ENCODE assay signal across 26 cellular contexts in genomic region chr6:109512271-109512817, GRCh38.
"Had no signal": no experiment of that assay in that cellular context is flagged by ENCODE, and none has a peak within 500 bp of the region (broad histone marks: within the 10 kb centered on the region; RNA-seq: fewer than 3 reads in every experiment).

No MANE protein-coding gene starts in this region.

- H3K27me3 Mint-ChIP-seq: activated CD4-positive, alpha-beta T cell treated with anti-CD3 and anti-CD28 coated beads for 36 hours; activated naive CD8-positive, alpha-beta T cell; stimulated activated naive B cell treated with anti-CD40 and anti-IgM and Interleukin-4, amounts not matched to agents 10 μg/mL and 1 μg/mL and 100 μg/mL, for 72 hours had no signal

- H3K36me3 ChIP-seq: esophagus squamous epithelium, gastrocnemius medialis, left lung, lower lobe of right lung, stomach, thyroid gland, upper lobe of left lung, vagina had no signal

- H3K9me3 Mint-ChIP-seq: natural killer cell; stimulated activated naive B cell treated with anti-CD40 and anti-IgM and Interleukin-4, amounts not matched to agents 10 μg/mL and 1 μg/mL and 100 μg/mL, for 72 hours had no signal

- H3K36me3 Mint-ChIP-seq: natural killer cell had no signal

- H3K4me3 ChIP-seq: esophagus squamous epithelium, gastrocnemius medialis, left lung, lower lobe of right lung, smooth muscle cell, stomach, thyroid gland, upper lobe of left lung, vagina had no signal

- H3K27ac Mint-ChIP-seq: activated CD4-positive, alpha-beta T cell treated with anti-CD3 and anti-CD28 coated beads for 36 hours; activated naive CD8-positive, alpha-beta T cell; activated T-cell treated with anti-CD3 and anti-CD28 coated beads, Interleukin-2, amount 50 U/mL, for 72 hours; natural killer cell; stimulated activated naive B cell treated with anti-CD40 and anti-IgM and Interleukin-4, amounts not matched to agents 10 μg/mL and 1 μg/mL and 100 μg/mL, for 72 hours had no signal

- H3K9me3 ChIP-seq: esophagus squamous epithelium, gastrocnemius medialis, left lung, lower lobe of right lung, stomach, thyroid gland, upper lobe of left lung, vagina had no signal

- H3K4me1 ChIP-seq: lower lobe of right lung, stomach, vagina had no signal

- H3K27me3 ChIP-seq: esophagus squamous epithelium, gastrocnemius medialis, left lung, stomach, thyroid gland, upper lobe of left lung, vagina had no signal

- H3K4me3 Mint-ChIP-seq: activated CD4-positive, alpha-beta T cell treated with anti-CD3 and anti-CD28 coated beads for 36 hours; activated naive CD8-positive, alpha-beta T cell; activated T-cell treated with anti-CD3 and anti-CD28 coated beads, Interleukin-2, amount 50 U/mL, for 72 hours; natural killer cell; stimulated activated naive B cell treated with anti-CD40 and anti-IgM and Interleukin-4, amounts not matched to agents 10 μg/mL and 1 μg/mL and 100 μg/mL, for 72 hours had no signal

- DNase-seq: activated CD4-positive, alpha-beta T cell treated with anti-CD3 and anti-CD28 coated beads for 36 hours; activated CD4-positive, alpha-beta T cell treated with anti-CD3 and anti-CD28 coated beads, Interleukin-2, amount 50 U/mL, for 4 hours; activated CD4-positive, CD25-positive, alpha-beta regulatory T cell; activated naive CD4-positive, alpha-beta T cell treated with Interleukin-2 at 50 U/mL for 16 hours; activated T-cell treated with anti-CD3 and anti-CD28 coated beads for 4 hours; activated T-cell treated with anti-CD3 and anti-CD28 coated beads, Interleukin-2, amount 50 U/mL, for 72 hours; anterior cingulate cortex; dermis blood vessel endothelial cell; effector CD4-positive, alpha-beta T cell; esophagus squamous epithelium; gastrocnemius medialis; glutamatergic neuron; left lung; lower lobe of right lung; mesenchymal stem cell; natural killer cell; stimulated activated CD4-positive, alpha-beta T cell treated with anti-CD3 and anti-CD28 coated beads, Interleukin-1b, Interleukin-23, amount 100 ng/mL, for 48 hours; stimulated activated naive B cell treated with anti-CD40 and anti-IgM and Interleukin-4, amounts not matched to agents 10 μg/mL and 1 μg/mL and 100 μg/mL, for 72 hours; stomach; T-helper 2 cell; thyroid gland; upper lobe of left lung had no signal

- H3K27ac ChIP-seq: epithelial cell of prostate, esophagus squamous epithelium, gastrocnemius medialis, left lung, lower lobe of right lung, stomach, thyroid gland, upper lobe of left lung, vagina had no signal
